Comparison of ENCODE assay signal across 8 cellular contexts in the genomic region with DNA sequence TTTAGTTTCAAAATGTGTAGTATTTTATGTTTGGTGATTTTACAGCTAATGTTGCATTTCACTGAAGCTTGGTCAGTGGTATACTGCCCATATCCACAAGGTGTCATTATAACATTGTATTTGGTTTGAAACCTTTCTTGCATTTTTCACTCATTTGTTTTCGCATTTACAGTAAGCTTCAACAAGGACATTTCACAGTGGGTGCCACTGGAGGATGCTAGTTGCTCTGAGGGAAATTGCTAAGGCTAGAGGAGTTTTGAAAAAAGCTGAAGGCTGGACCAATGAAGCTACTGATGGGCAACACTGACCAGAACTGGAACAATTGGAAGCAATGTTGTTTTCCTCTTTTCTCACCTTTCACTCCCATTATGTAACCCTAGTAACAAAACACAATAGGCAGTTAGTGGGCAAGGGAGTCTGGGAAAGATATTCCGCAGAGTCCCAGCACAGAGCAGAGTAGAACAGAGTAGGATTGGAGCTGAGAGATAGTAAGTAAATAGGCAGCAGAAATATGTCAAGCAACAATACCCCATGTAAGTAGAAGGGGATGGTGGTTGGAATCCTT. TPM values are rescaled to one million over a fixed set of nuclear protein-coding genes. Genes with fewer than 3 reads are reported as not detected.
DNase-seq lines count a peak whose midpoint lies in the region; ATAC-seq and TF ChIP-seq lines count a peak whose summit lies in the region.

No MANE protein-coding gene starts in this region.

- no peaks in the 10 kb centered on the region for H3K9me3 Mint-ChIP-seq in activated T-cell treated with anti-CD3 and anti-CD28 coated beads, Interleukin-2, amount 50 U/mL, for 4 hours

- H3K27ac ChIP-seq in fibroblast of lung (ENCODE audit: insufficient read depth, low read length): no peak overlapping the region

- H2AFZ ChIP-seq in fibroblast of lung (ENCODE audit: low read length) (no peak overlapping the region), neuron (ENCODE audit: low read depth, low read length) (peak overlapping the region; percentile 18)

- in situ Hi-C loops in G401 (cut with HindIII; ENCODE audit: low sequenced_read_pairs): no loop called here

- H4K20me1 ChIP-seq in fibroblast of lung (ENCODE audit: control insufficient read depth, extremely low read depth, insufficient read depth, low read length): no peaks in the 10 kb centered on the region

- H3K4me2 ChIP-seq in fibroblast of lung (ENCODE audit: extremely low read depth, insufficient read depth, low read length): no peak overlapping the region

- H3K36me3 Mint-ChIP-seq in activated T-cell treated with anti-CD3 and anti-CD28 coated beads, Interleukin-2, amount 50 U/mL, for 4 hours (ENCODE audit: insufficient read depth): no peaks in the 10 kb centered on the region

- no peak overlapping the region for H3K9ac ChIP-seq in fibroblast of lung (ENCODE audit: insufficient read depth, low read length)

- H3K9me3 ChIP-seq in fibroblast of lung (ENCODE audit: control insufficient read depth, insufficient read depth, low read depth, low read length): no peaks in the 10 kb centered on the region
- no peaks in the 10 kb centered on the region for H3K9me3 ChIP-seq in neuron (ENCODE audit: low read length)

- H3K4me1 ChIP-seq in fibroblast of lung (ENCODE audit: control insufficient read depth, extremely low read depth, insufficient read depth, low read length): no peaks in the 10 kb centered on the region
- H3K4me1 ChIP-seq in neuron (ENCODE audit: insufficient read depth, low read length): peaks cover 5% of the 10 kb centered on the region

- H3K27me3 Mint-ChIP-seq in activated T-cell treated with anti-CD3 and anti-CD28 coated beads, Interleukin-2, amount 50 U/mL, for 4 hours (ENCODE audit: low read depth): peaks cover 4% of the 10 kb centered on the region

- ATAC-seq in GM21529 (IDR thresholded peaks at IDR 0.05; ENCODE audit: unreplicated experiment): peak; percentile 75
- no peak for ATAC-seq in activated T-cell treated with anti-CD3 and anti-CD28 coated beads, Interleukin-2, amount 50 U/mL, for 4 hours

- no peak overlapping the region for H3K4me3 Mint-ChIP-seq in activated T-cell treated with anti-CD3 and anti-CD28 coated beads, Interleukin-2, amount 50 U/mL, for 4 hours

- H3K79me2 ChIP-seq in fibroblast of lung (ENCODE audit: control insufficient read depth, insufficient read depth, low read length): no peaks in the 10 kb centered on the region

- peak; percentile 54 to 70 for TF ChIP-seq CTCF in fibroblast of lung (conservative IDR thresholded peaks at IDR 0.05 in 1 of 2, IDR thresholded peaks at IDR 0.05 in 1 of 2; ENCODE audit: low read depth in 1 of 2, low read length in 2 of 2)

- H3K4me3 ChIP-seq in fibroblast of lung (replicated peaks in 1 of 4; ENCODE audit: control extremely low read depth in 1 of 4, insufficient read depth in 1 of 4, low read depth in 3 of 4, low read length in 4 of 4) (no peak overlapping the region), neuron (ENCODE audit: low read length) (no peak overlapping the region)

- no peaks in the 10 kb centered on the region for H3K4me1 Mint-ChIP-seq in activated T-cell treated with anti-CD3 and anti-CD28 coated beads, Interleukin-2, amount 50 U/mL, for 4 hours (ENCODE audit: low read depth)

- H3K27me3 ChIP-seq in fibroblast of lung (ENCODE audit: control insufficient read depth, insufficient read depth, low read length) (no peaks in the 10 kb centered on the region), neuron (ENCODE audit: insufficient read depth, low read length) (no peaks in the 10 kb centered on the region)

- no peaks in the 10 kb centered on the region for H3K36me3 ChIP-seq in fibroblast of lung (ENCODE audit: control insufficient read depth, insufficient read depth, low read length)
- no peaks in the 10 kb centered on the region for H3K36me3 ChIP-seq in neuron (ENCODE audit: insufficient read depth, low read length)

- DNase-seq in G401 (ENCODE audit: low spot score) (peak; percentile 92), Kasumi-1 (lab: John Stamatoyannopoulos, UW) (peak; percentile 69 to 74), SHP77 treated with DMSO at 0.1 percent for 48 hours (lab: John Stamatoyannopoulos, UW) (peak; percentile 56), fibroblast of lung (ENCODE audit: low read depth in 2 of 2) (peak; percentile 51 to 66)
- DNase-seq in activated T-cell treated with anti-CD3 and anti-CD28 coated beads, Interleukin-2, amount 50 U/mL, for 48 hours: no peak
- DNase-seq in activated T-cell treated with anti-CD3 and anti-CD28 coated beads, Interleukin-2, amount 50 U/mL, for 4 hours: no peak

RNA-seq across cellular contexts. Expression of a gene that starts 23.6 kb away (rescaled TPM):
- 84.2 and 113 TPM in 2 replicates for total RNA-seq in G401 (2014; rRNA removed; shearing (Covaris generic))
- total RNA-seq in fibroblast of lung: 75.1 and 76.3 TPM in 2 replicates
- polyA plus RNA-seq in fibroblast of lung: 194 and 204 TPM in 2 replicates
- polyA plus RNA-seq in fibroblast of lung (2012): 156 and 169 TPM in 2 replicates
- polyA minus RNA-seq in fibroblast of lung (ENCODE audit: low replicate concordance): 46.4 and 56.8 TPM in 2 replicates
- total RNA-seq in activated T-cell treated with anti-CD3 and anti-CD28 coated beads, Interleukin-2, amount 50 U/mL, for 4 hours: 100 to 1,000 TPM; 136 to 143 (median 140) TPM

Comparison
In these comparisons a context has a peak if more than half of its experiments do, and no peak if none do; other contexts are left out.
1. DNase-seq: peak in G401 (single experiment), Kasumi-1 (2 of 2), SHP77 treated with DMSO at 0.1 percent for 48 hours (single experiment) and fibroblast of lung (2 of 2); none in activated T-cell treated with anti-CD3 and anti-CD28 coated beads, Interleukin-2, amount 50 U/mL, for 48 hours (0 of 2) and activated T-cell treated with anti-CD3 and anti-CD28 coated beads, Interleukin-2, amount 50 U/mL, for 4 hours (single experiment).